ENCODE assay signal across 8 cellular contexts in the genomic region with DNA sequence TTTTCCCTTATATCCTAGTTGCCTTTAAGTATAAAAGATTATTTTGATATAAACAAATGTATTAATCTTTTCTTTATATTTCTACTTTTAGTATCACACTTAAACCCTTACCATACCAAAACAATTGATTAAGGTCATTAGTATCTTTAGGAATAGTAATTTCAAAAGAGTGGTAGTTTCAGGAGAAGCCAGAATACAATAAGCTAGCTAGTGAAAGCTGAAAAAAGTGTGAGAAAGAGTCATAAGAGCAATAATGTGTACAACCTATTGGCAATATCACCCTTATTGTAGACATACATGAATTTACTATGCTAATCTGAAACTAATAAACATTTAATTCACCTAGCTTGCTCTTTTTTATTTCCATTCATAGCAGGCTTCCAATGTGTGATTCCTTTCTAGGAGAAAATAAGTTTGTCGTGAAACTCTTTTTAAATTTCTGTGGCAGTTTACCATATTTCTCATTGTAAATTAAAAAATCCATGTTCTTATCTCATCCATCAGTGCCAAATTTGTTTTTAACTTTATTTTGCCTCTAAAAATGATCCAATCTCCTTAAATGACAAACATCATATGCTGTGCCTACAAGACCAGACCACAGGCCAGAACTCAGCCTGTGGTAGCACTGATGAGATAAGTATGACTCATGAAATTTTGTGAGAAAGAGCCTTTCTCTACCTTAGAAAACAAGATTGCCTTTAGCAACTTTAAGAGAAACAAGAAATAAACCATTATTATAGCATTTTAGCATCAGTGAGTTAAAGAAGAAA. TPM values are rescaled to one million over a fixed set of nuclear protein-coding genes. Genes with fewer than 3 reads are reported as not detected.
DNase-seq lines count a peak whose midpoint lies in the region; ATAC-seq, FAIRE-seq and TF ChIP-seq lines count a peak whose summit lies in the region.

No MANE protein-coding gene starts in this region.

- no peaks in the 10 kb centered on the region for H3K4me1 ChIP-seq in lower lobe of right lung

- H3K36me3 ChIP-seq in lower lobe of right lung, result peaks cover 21% of the 10 kb centered on the region

- H3K9me3 ChIP-seq in lower lobe of right lung, result no peaks in the 10 kb centered on the region

- ATAC-seq in GM21737 (IDR thresholded peaks at IDR 0.05; ENCODE audit: unreplicated experiment) (peak; percentile 74), lower lobe of right lung (no peak)

- H3K27me3 ChIP-seq in lower lobe of right lung (ENCODE audit: low read depth), result no peaks in the 10 kb centered on the region

- FAIRE-seq in G401.6 (lab: Jason Lieb, UNC), result peak; percentile 51

- TF ChIP-seq POLR2A in NB4 (IDR thresholded peaks at IDR 0.05; ENCODE audit: extremely low read depth, insufficient read length), result no peak

- DNase-seq in NB4 (ENCODE audit: low read depth), result peak; percentile 62
- peak; percentile 73 for DNase-seq in fibroblast of pulmonary artery (ENCODE audit: low read depth)
- no peak for DNase-seq in COR-L47 (lab: John Stamatoyannopoulos, UW)
- no peak for DNase-seq in NCI-H1694 (lab: John Stamatoyannopoulos, UW)
- no peak for DNase-seq in NCI-H82 treated with DMSO at 0.1 percent for 48 hours (lab: John Stamatoyannopoulos, UW; ENCODE audit: unreplicated experiment)
- no peak for DNase-seq in lower lobe of right lung

- TF ChIP-seq CTCF in NB4 (IDR thresholded peaks at IDR 0.05; ENCODE audit: low read depth, low read length), result no peak
- no peak for TF ChIP-seq CTCF in fibroblast of pulmonary artery (IDR thresholded peaks at IDR 0.05; ENCODE audit: low read length, missing control alignments)
- TF ChIP-seq CTCF in lower lobe of right lung (IDR thresholded peaks at IDR 0.05), result no peak

- H3K27ac ChIP-seq in lower lobe of right lung, result no peak overlapping the region

- H3K4me3 ChIP-seq in NB4 (ENCODE audit: low read depth, low read length) (no peak overlapping the region), fibroblast of pulmonary artery (replicated peaks; ENCODE audit: low read depth, low read length) (no peak overlapping the region), lower lobe of right lung (no peak overlapping the region)

- intact Hi-C loops in lower lobe of right lung (cut with DNase I), result no loop called here

RNA-seq across cellular contexts. Expression of a gene that starts 8.1 kb away (rescaled TPM):
- 12.1 TPM for total RNA-seq in lower lobe of right lung

RNA-seq across cellular contexts. Expression of a gene that starts 16.1 kb away (rescaled TPM):
- total RNA-seq in lower lobe of right lung, result 41.8 TPM

Comparison
In these comparisons a context has a peak if more than half of its experiments do, and no peak if none do; other contexts are left out.
1. DNase-seq: peak in NB4 (single experiment) and fibroblast of pulmonary artery (single experiment); none in COR-L47 (single experiment), NCI-H1694 (single experiment), NCI-H82 treated with DMSO at 0.1 percent for 48 hours (single experiment) and lower lobe of right lung (single experiment).